Comparison of ENCODE assay signal across 25 cellular contexts in the genomic region with DNA sequence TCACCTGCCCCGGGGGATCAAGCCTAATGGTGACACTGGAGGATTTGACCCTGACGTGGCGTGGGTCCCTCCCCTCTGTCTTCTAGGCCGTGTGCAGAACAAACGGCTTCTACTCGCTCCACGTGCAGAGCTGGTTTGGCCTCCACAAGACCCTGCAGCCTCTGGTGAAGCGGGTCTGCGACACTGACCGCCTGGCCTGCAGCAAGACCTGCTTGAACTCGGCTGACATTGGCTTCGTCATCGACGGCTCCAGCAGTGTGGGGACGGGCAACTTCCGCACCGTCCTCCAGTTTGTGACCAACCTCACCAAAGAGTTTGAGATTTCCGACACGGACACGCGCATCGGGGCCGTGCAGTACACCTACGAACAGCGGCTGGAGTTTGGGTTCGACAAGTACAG.
"Had no signal": no experiment of that assay in that cellular context is flagged by ENCODE, and none has a peak within 500 bp of the region (broad histone marks: within the 10 kb centered on the region; RNA-seq: fewer than 3 reads in every experiment).

No MANE protein-coding gene starts in this region.

- H3K27ac Mint-ChIP-seq: naive B cell; nephron; neural progenitor cell; stimulated activated naive B cell treated with anti-CD40 and anti-IgM and Interleukin-4, amounts not matched to agents 10 μg/mL and 1 μg/mL and 100 μg/mL, for 72 hours; stimulated activated naive CD8-positive, alpha-beta T cell treated with anti-CD3 and anti-CD28 coated beads, Interleukin-15, Interleukin-2, amounts not matched to agents 100 ng/mL and 50 ng/mL, for 24 hours had no signal

- H2AFZ ChIP-seq: hepatocyte, neural progenitor cell had no signal

- H3K4me2 ChIP-seq: hepatocyte, neural progenitor cell had no signal

- H3K27me3 ChIP-seq: gastrocnemius medialis, heart left ventricle, hepatocyte, left lung, neural progenitor cell, ovary, spleen, tibial nerve, vagina had no signal

- H3K4me3 ChIP-seq: coronary artery, gastrocnemius medialis, heart left ventricle, hepatocyte, left lung, neural progenitor cell, ovary, psoas muscle, skin epidermis, spleen, thoracic aorta, tibial nerve, vagina had no signal

- H3K27ac ChIP-seq: coronary artery, gastrocnemius medialis, heart left ventricle, hepatocyte, left lung, neural progenitor cell, ovary, psoas muscle, skin epidermis, spleen, thoracic aorta, vagina had no signal

- H3K9me3 ChIP-seq: gastrocnemius medialis, heart left ventricle, left lung, ovary, psoas muscle, thoracic aorta, vagina had no signal

- H3K9ac ChIP-seq: neural progenitor cell had no signal

- H3K36me3 ChIP-seq: gastrocnemius medialis, heart left ventricle, left lung, neural progenitor cell, ovary, spleen, thoracic aorta, vagina had no signal

- DNase-seq: effector memory CD8-positive, alpha-beta T cell; foreskin fibroblast; gastrocnemius medialis; heart left ventricle; left cardiac atrium; left lung; mesendoderm; midbrain; naive B cell; nucleus accumbens; ovary; psoas muscle; spleen; stimulated activated naive B cell treated with anti-CD40 and anti-IgM and Interleukin-4, amounts not matched to agents 10 μg/mL and 1 μg/mL and 100 μg/mL, for 72 hours had no signal

- ATAC-seq: effector memory CD8-positive, alpha-beta T cell; gastrocnemius medialis; heart left ventricle; left cardiac atrium; left lung; psoas muscle; right cardiac atrium; stimulated activated naive B cell treated with anti-CD40 and anti-IgM and Interleukin-4, amounts not matched to agents 10 μg/mL and 1 μg/mL and 100 μg/mL, for 72 hours had no signal

- H3K36me3 Mint-ChIP-seq: naive B cell; neural progenitor cell; stimulated activated naive B cell treated with anti-CD40 and anti-IgM and Interleukin-4, amounts not matched to agents 10 μg/mL and 1 μg/mL and 100 μg/mL, for 72 hours had no signal

- H3K4me1 Mint-ChIP-seq: naive B cell, nephron had no signal

- H3K4me3 Mint-ChIP-seq: central memory CD8-positive, alpha-beta T cell; effector memory CD8-positive, alpha-beta T cell; naive B cell; nephron; neural progenitor cell; stimulated activated naive B cell treated with anti-CD40 and anti-IgM and Interleukin-4, amounts not matched to agents 10 μg/mL and 1 μg/mL and 100 μg/mL, for 72 hours; stimulated activated naive CD8-positive, alpha-beta T cell treated with anti-CD3 and anti-CD28 coated beads, Interleukin-15, Interleukin-2, amounts not matched to agents 100 ng/mL and 50 ng/mL, for 24 hours had no signal

- H3K27me3 Mint-ChIP-seq: central memory CD8-positive, alpha-beta T cell; stimulated activated naive CD8-positive, alpha-beta T cell treated with anti-CD3 and anti-CD28 coated beads, Interleukin-15, Interleukin-2, amounts not matched to agents 100 ng/mL and 50 ng/mL, for 24 hours had no signal

- H3K9me3 Mint-ChIP-seq: central memory CD8-positive, alpha-beta T cell; effector memory CD8-positive, alpha-beta T cell; naive B cell; nephron; stimulated activated naive B cell treated with anti-CD40 and anti-IgM and Interleukin-4, amounts not matched to agents 10 μg/mL and 1 μg/mL and 100 μg/mL, for 72 hours; stimulated activated naive CD8-positive, alpha-beta T cell treated with anti-CD3 and anti-CD28 coated beads, Interleukin-15, Interleukin-2, amounts not matched to agents 100 ng/mL and 50 ng/mL, for 24 hours had no signal

- H3K4me1 ChIP-seq: gastrocnemius medialis, heart left ventricle, left lung, neural progenitor cell, psoas muscle, spleen, tibial nerve, vagina had no signal
